ENCODE assay signal across 7 cellular contexts in genomic region chr4:35252071-35252470, GRCh38.
"Had no signal": no experiment of that assay in that cellular context is flagged by ENCODE, and none has a peak within 500 bp of the region (broad histone marks: within the 10 kb centered on the region; RNA-seq: fewer than 3 reads in every experiment).

No MANE protein-coding gene starts in this region.

- ATAC-seq: HepG2 had no signal

- DNase-seq: GM23248, GOT3, H7, HFFc6 had no signal

- H3K27ac ChIP-seq: GM23248, HL-60 had no signal

- H3K4me3 ChIP-seq: GM23248, HAP-1 had no signal
